ENCODE assay signal across 10 cellular contexts in genomic region chr5:176630681-176631222, GRCh38. TPM values are rescaled to one million over a fixed set of nuclear protein-coding genes. Genes with fewer than 3 reads are reported as not detected.
DNase-seq lines count a peak whose midpoint lies in the region; ATAC-seq and TF ChIP-seq lines count a peak whose summit lies in the region.
"Had no signal": no experiment of that assay in that cellular context is flagged by ENCODE, and none has a peak within 500 bp of the region (broad histone marks: within the 10 kb centered on the region; RNA-seq: fewer than 3 reads in every experiment).

No MANE protein-coding gene starts in this region.

- H3K36me3 ChIP-seq in iPS DF 6.9 (ENCODE audit: control insufficient read depth, insufficient read depth, low read length) (no peaks in the 10 kb centered on the region), stomach (no peaks in the 10 kb centered on the region)

- H3K36me3 Mint-ChIP-seq in T-helper 2 cell treated with Interferon-gamma antibody and Interleukin-4, amounts not matched to agents 5 μg/mL and 100 μg/mL, for 36 hours (ENCODE audit: low read depth) = no peaks in the 10 kb centered on the region

- H3K27ac ChIP-seq in iPS DF 6.9 (ENCODE audit: low read length) (no peak overlapping the region), stomach (no peak overlapping the region)

- ATAC-seq in HG03521 (IDR thresholded peaks at IDR 0.05; ENCODE audit: unreplicated experiment) = no peak

- DNase-seq in T-helper 2 cell treated with Interferon-gamma antibody and Interleukin-4, amounts not matched to agents 5 μg/mL and 100 μg/mL, for 36 hours (ENCODE audit: low spot score) = no peak
- DNase-seq in T-helper 2 cell (no peak), iPS DF 6.9 (ENCODE audit: low read depth, low spot score) (no peak), stomach (no peak), AML-193 (lab: John Stamatoyannopoulos, UW) (no peak), NCI-H345 (lab: John Stamatoyannopoulos, UW) (no peak)
- DNase-seq: activated effector memory CD4-positive, alpha-beta T cell treated with Interleukin-2 at 50 U/mL for 16 hours had no signal

- no CpG with 5 or more reads among the region's 20 CpGs for WGBS in iPS DF 6.9 (ENCODE audit: insufficient coverage, insufficient read length)
- WGBS in stomach, 5 donors = 6 to 9% (median 7%) methylated on average over 20 of the region's 20 CpGs

- H3K27ac Mint-ChIP-seq in T-helper 2 cell treated with Interferon-gamma antibody and Interleukin-4, amounts not matched to agents 5 μg/mL and 100 μg/mL, for 36 hours = no peak overlapping the region

- TF ChIP-seq EP300 in stomach (IDR thresholded peaks at IDR 0.05) = no peak

- no peaks in the 10 kb centered on the region for H3K9me3 ChIP-seq in iPS DF 6.9 (ENCODE audit: control insufficient read depth, insufficient read depth, low read length)
- H3K9me3 ChIP-seq in stomach = no peaks in the 10 kb centered on the region

- intact Hi-C loops in stomach (cut with DNase I; ENCODE audit: low total_unique reads) = no loop called here

- TF ChIP-seq POLR2A in stomach (IDR thresholded peaks at IDR 0.05) = no peak

- TF ChIP-seq CTCF in WI38 (IDR thresholded peaks at IDR 0.05; ENCODE audit: low read depth, low read length) = no peak
- no peak for TF ChIP-seq CTCF in stomach (IDR thresholded peaks at IDR 0.05)

- peaks cover 9% of the 10 kb centered on the region for H3K4me1 Mint-ChIP-seq in T-helper 2 cell treated with Interferon-gamma antibody and Interleukin-4, amounts not matched to agents 5 μg/mL and 100 μg/mL, for 36 hours (ENCODE audit: low read depth)

- no peaks in the 10 kb centered on the region for H3K9me3 Mint-ChIP-seq in T-helper 2 cell treated with Interferon-gamma antibody and Interleukin-4, amounts not matched to agents 5 μg/mL and 100 μg/mL, for 36 hours

- H3K4me1 ChIP-seq in iPS DF 6.9 (ENCODE audit: control insufficient read depth, insufficient read depth, low read length) (no peaks in the 10 kb centered on the region), stomach (peaks cover 13 to 23% (median 20%) of the 10 kb centered on the region in 4 donors)

- peaks cover 83% of the 10 kb centered on the region for H3K27me3 Mint-ChIP-seq in T-helper 2 cell treated with Interferon-gamma antibody and Interleukin-4, amounts not matched to agents 5 μg/mL and 100 μg/mL, for 36 hours (ENCODE audit: low read depth)

- H3K27me3 ChIP-seq in iPS DF 6.9 (ENCODE audit: control insufficient read depth, insufficient read depth, low read length) (peaks cover 5% of the 10 kb centered on the region; the same call in 1 of the 2 replicates), stomach (peaks cover 11 to 97% (median 79%) of the 10 kb centered on the region in 3 donors)

- peak overlapping the region; percentile 60 for H3K4me3 Mint-ChIP-seq in T-helper 2 cell treated with Interferon-gamma antibody and Interleukin-4, amounts not matched to agents 5 μg/mL and 100 μg/mL, for 36 hours

- peak overlapping the region; percentile 44 for H3K4me3 ChIP-seq in WI38 (ENCODE audit: low read depth, low read length)
- H3K4me3 ChIP-seq in iPS DF 6.9 (ENCODE audit: low read length) = peak overlapping the region; percentile 51; the same call in 1 of the 2 replicates
- peak overlapping the region; percentile 31 to 48 (median 36) for H3K4me3 ChIP-seq in stomach

RNA-seq across cellular contexts. Expression of gene EIF4E1B, which starts 0.3 kb away (rescaled TPM):
- total RNA-seq in stomach = not detected
- not detected for polyA plus RNA-seq in stomach
- total RNA-seq: myocyte had no signal

RNA-seq across cellular contexts. Expression of gene SNCB, which starts 0.4 kb away (rescaled TPM):
- total RNA-seq in stomach = not detected
- not detected for polyA plus RNA-seq in stomach

RNA-seq across cellular contexts. Expression of gene TSPAN17, which starts 16.5 kb away (rescaled TPM):
- 10 to 100 TPM in 3 of 5 donors, 1 to 10 TPM in 2; 2.3 to 79.9 (median 19.0) TPM for total RNA-seq in stomach
- 10 to 100 TPM; 21.7 to 24.0 (median 21.8) TPM for polyA plus RNA-seq in stomach

RNA-seq across cellular contexts. Expression of gene GPRIN1, which starts 20.8 kb away (rescaled TPM):
- total RNA-seq in stomach = 1 to 10 TPM in 1 of 5 donors, under 1 TPM in 2, not detected in 2; 0.72 to 1.4 (median 0.92) TPM
- polyA plus RNA-seq in stomach = under 1 TPM; 0.30 to 0.46 (median 0.37) TPM
